In the genomic region with DNA sequence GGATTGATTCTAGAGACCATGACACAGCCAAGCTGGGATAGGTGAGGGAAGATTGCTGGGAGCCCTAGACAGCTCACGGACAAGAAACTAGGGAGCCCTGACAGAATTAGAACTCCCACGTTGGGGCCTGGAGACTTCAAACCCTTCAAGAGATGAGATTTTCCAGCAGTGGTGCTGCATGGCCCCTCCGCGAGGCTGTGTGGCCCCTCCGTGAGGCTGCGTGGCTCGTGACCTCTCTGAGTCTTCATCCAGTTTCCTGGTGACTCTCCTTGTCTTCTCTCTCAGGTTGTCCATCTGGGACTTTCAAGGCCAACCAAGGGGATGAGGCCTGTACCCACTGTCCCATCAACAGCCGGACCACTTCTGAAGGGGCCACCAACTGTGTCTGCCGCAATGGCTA, we compare ENCODE assay signal across 34 cellular contexts.
"Had no signal": no experiment of that assay in that cellular context is flagged by ENCODE, and none has a peak within 500 bp of the region (broad histone marks: within the 10 kb centered on the region; RNA-seq: fewer than 3 reads in every experiment).

No MANE protein-coding gene starts in this region.

- H3K27me3 ChIP-seq: adrenal gland, body of pancreas, cardiac muscle cell had no signal

- H3K4me3 ChIP-seq: adrenal gland, body of pancreas, cardiac muscle cell had no signal

- H3K9me3 ChIP-seq: adrenal gland, body of pancreas had no signal

- H3K27ac Mint-ChIP-seq: activated B cell treated with CpG ODN at 0.5 μM for 24 hours; activated CD4-positive, alpha-beta memory T cell treated with anti-CD3 and anti-CD28 coated beads for 36 hours; activated CD4-positive, alpha-beta T cell treated with anti-CD3 and anti-CD28 coated beads, Interleukin-2, amount 10 ng/mL, durations not matched to agents 24 days and 14 days; activated CD8-positive, alpha-beta T cell treated with anti-CD3 and anti-CD28 coated beads for 36 hours; activated naive CD4-positive, alpha-beta T cell treated with anti-CD3 and anti-CD28 coated beads for 36 hours; activated naive CD8-positive, alpha-beta T cell treated with anti-CD3 and anti-CD28 coated beads for 36 hours; activated T-cell treated with anti-CD3 and anti-CD28 coated beads, Interleukin-2, amount 50 U/mL, for 72 hours; activated T-helper 1 cell treated with anti-CD3 and anti-CD28 coated beads, Interleukin-12 subunit alpha, Interleukin-12 subunit beta, Interleukin-2, Interleukin-4 antibody, amounts not matched to agents 30 ng/mL and 10 ng/mL and 1 ng/mL, durations not matched to agents 14 hours and 24 hours and 36 hours; activated T-helper 17 cell treated with anti-CD3 and anti-CD28 coated beads, Interleukin-2, amount 50 U/mL, for 72 hours; T-helper 1 cell treated with Interleukin-12 subunit alpha and Interleukin-12 subunit beta and Interleukin-4 antibody, amounts not matched to agents 30 μg/mL and 1 μg/mL, for 36 hours; T-helper 2 cell treated with Interferon-gamma antibody and Interleukin-4, amounts not matched to agents 5 μg/mL and 100 μg/mL, for 36 hours had no signal

- H3K4me3 Mint-ChIP-seq: activated B cell treated with CpG ODN at 0.5 μM for 24 hours; activated CD4-positive, alpha-beta memory T cell treated with anti-CD3 and anti-CD28 coated beads for 36 hours; activated CD4-positive, alpha-beta T cell treated with anti-CD3 and anti-CD28 coated beads, Interleukin-2, amount 10 ng/mL, durations not matched to agents 24 days and 14 days; activated CD8-positive, alpha-beta T cell treated with anti-CD3 and anti-CD28 coated beads for 36 hours; activated naive CD4-positive, alpha-beta T cell treated with anti-CD3 and anti-CD28 coated beads for 36 hours; activated naive CD8-positive, alpha-beta T cell treated with anti-CD3 and anti-CD28 coated beads for 36 hours; activated T-cell treated with anti-CD3 and anti-CD28 coated beads, Interleukin-2, amount 50 U/mL, for 4 hours; activated T-cell treated with anti-CD3 and anti-CD28 coated beads, Interleukin-2, amount 50 U/mL, for 72 hours; activated T-helper 1 cell treated with anti-CD3 and anti-CD28 coated beads, Interleukin-12 subunit alpha, Interleukin-12 subunit beta, Interleukin-2, Interleukin-4 antibody, amounts not matched to agents 30 ng/mL and 10 ng/mL and 1 ng/mL, durations not matched to agents 14 hours and 24 hours and 36 hours; activated T-helper 17 cell treated with anti-CD3 and anti-CD28 coated beads, Interleukin-2, amount 50 U/mL, for 72 hours; central memory CD8-positive, alpha-beta T cell; T-helper 1 cell treated with Interleukin-12 subunit alpha and Interleukin-12 subunit beta and Interleukin-4 antibody, amounts not matched to agents 30 μg/mL and 1 μg/mL, for 36 hours; T-helper 2 cell treated with Interferon-gamma antibody and Interleukin-4, amounts not matched to agents 5 μg/mL and 100 μg/mL, for 36 hours had no signal

- DNase-seq: activated B cell treated with CpG ODN at 0.5 μM for 24 hours; activated CD4-positive, alpha-beta T cell treated with anti-CD3 and anti-CD28 coated beads for 4 hours; activated CD4-positive, alpha-beta T cell treated with anti-CD3 and anti-CD28 coated beads, Interleukin-2, amount 50 U/mL, for 1 hour; activated CD4-positive, alpha-beta T cell treated with anti-CD3 and anti-CD28 coated beads, Interleukin-2, amount 50 U/mL, for 4 hours; activated CD4-positive, CD25-positive, alpha-beta regulatory T cell treated with anti-CD3 and anti-CD28 coated beads, Interleukin-2, amount 50 U/mL, for 72 hours; activated CD8-positive, alpha-beta memory T cell treated with anti-CD3 and anti-CD28 coated beads, Interleukin-2, amount 50 U/mL, for 4 hours; activated effector memory CD4-positive, alpha-beta T cell treated with anti-CD3 and anti-CD28 coated beads, Interleukin-2, amount 50 U/mL, for 16 hours; activated gamma-delta T cell treated with Interleukin-2 at 50 U/mL for 16 hours; activated naive CD4-positive, alpha-beta T cell; activated naive CD4-positive, alpha-beta T cell treated with anti-CD3 and anti-CD28 coated beads, Interleukin-2, amount 50 U/mL, for 16 hours; activated naive CD8-positive, alpha-beta T cell treated with anti-CD3 and anti-CD28 coated beads for 36 hours; activated T-cell treated with anti-CD3 and anti-CD28 coated beads for 4 hours; activated T-cell treated with anti-CD3 and anti-CD28 coated beads, Interleukin-2, amount 50 U/mL, for 1 hour; activated T-cell treated with anti-CD3 and anti-CD28 coated beads, Interleukin-2, amount 50 U/mL, for 4 hours; amniotic stem cell; aorta; cerebellar nuclear complex; T-helper 1 cell; T-helper 2 cell; T-helper 9 cell had no signal

- H3K9me3 Mint-ChIP-seq: activated B cell treated with CpG ODN at 0.5 μM for 24 hours; activated CD4-positive, alpha-beta memory T cell treated with anti-CD3 and anti-CD28 coated beads for 36 hours; activated CD4-positive, alpha-beta T cell treated with anti-CD3 and anti-CD28 coated beads, Interleukin-2, amount 10 ng/mL, durations not matched to agents 24 days and 14 days; activated CD8-positive, alpha-beta T cell treated with anti-CD3 and anti-CD28 coated beads for 36 hours; activated naive CD4-positive, alpha-beta T cell treated with anti-CD3 and anti-CD28 coated beads for 36 hours; activated naive CD8-positive, alpha-beta T cell treated with anti-CD3 and anti-CD28 coated beads for 36 hours; activated T-cell treated with anti-CD3 and anti-CD28 coated beads, Interleukin-2, amount 50 U/mL, for 4 hours; activated T-cell treated with anti-CD3 and anti-CD28 coated beads, Interleukin-2, amount 50 U/mL, for 72 hours; activated T-helper 1 cell treated with anti-CD3 and anti-CD28 coated beads, Interleukin-12 subunit alpha, Interleukin-12 subunit beta, Interleukin-2, Interleukin-4 antibody, amounts not matched to agents 30 ng/mL and 10 ng/mL and 1 ng/mL, durations not matched to agents 14 hours and 24 hours and 36 hours; activated T-helper 17 cell treated with anti-CD3 and anti-CD28 coated beads, Interleukin-2, amount 50 U/mL, for 72 hours; central memory CD8-positive, alpha-beta T cell; T-helper 1 cell treated with Interleukin-12 subunit alpha and Interleukin-12 subunit beta and Interleukin-4 antibody, amounts not matched to agents 30 μg/mL and 1 μg/mL, for 36 hours; T-helper 2 cell treated with Interferon-gamma antibody and Interleukin-4, amounts not matched to agents 5 μg/mL and 100 μg/mL, for 36 hours had no signal

- H3K4me1 Mint-ChIP-seq: activated CD4-positive, alpha-beta T cell treated with anti-CD3 and anti-CD28 coated beads, Interleukin-2, amount 10 ng/mL, durations not matched to agents 24 days and 14 days; activated naive CD8-positive, alpha-beta T cell treated with anti-CD3 and anti-CD28 coated beads for 36 hours; activated T-helper 17 cell treated with anti-CD3 and anti-CD28 coated beads, Interleukin-2, amount 50 U/mL, for 72 hours; central memory CD8-positive, alpha-beta T cell had no signal

- H3K27ac ChIP-seq: adrenal gland, body of pancreas, cardiac muscle cell, VCaP had no signal

- H3K4me1 ChIP-seq: body of pancreas had no signal

- H3K27me3 Mint-ChIP-seq: activated CD4-positive, alpha-beta T cell treated with anti-CD3 and anti-CD28 coated beads, Interleukin-2, amount 10 ng/mL, durations not matched to agents 24 days and 14 days had no signal

- H3K36me3 Mint-ChIP-seq: activated CD4-positive, alpha-beta memory T cell treated with anti-CD3 and anti-CD28 coated beads for 36 hours; activated naive CD8-positive, alpha-beta T cell treated with anti-CD3 and anti-CD28 coated beads for 36 hours had no signal

- ATAC-seq: activated T-cell treated with anti-CD3 and anti-CD28 coated beads, Interleukin-2, amount 50 U/mL, for 4 hours; activated T-cell treated with anti-CD3 and anti-CD28 coated beads, Interleukin-2, amount 50 U/mL, for 72 hours; activated T-helper 17 cell treated with anti-CD3 and anti-CD28 coated beads, Interleukin-2, amount 50 U/mL, for 72 hours had no signal

- H3K36me3 ChIP-seq: adrenal gland had no signal
